1 cellular context compared by ENCODE assay signal in genomic region chr18:75309564-75309963, GRCh38.
TF ChIP-seq lines count a peak whose summit lies in the region.

No MANE protein-coding gene starts in this region.

TF ChIP-seq in GM23338, 12 proteins besides CTCF, POLR2A, EP300 and RAD21 (continued from another document):
- TF ChIP-seq, protein P1, sequence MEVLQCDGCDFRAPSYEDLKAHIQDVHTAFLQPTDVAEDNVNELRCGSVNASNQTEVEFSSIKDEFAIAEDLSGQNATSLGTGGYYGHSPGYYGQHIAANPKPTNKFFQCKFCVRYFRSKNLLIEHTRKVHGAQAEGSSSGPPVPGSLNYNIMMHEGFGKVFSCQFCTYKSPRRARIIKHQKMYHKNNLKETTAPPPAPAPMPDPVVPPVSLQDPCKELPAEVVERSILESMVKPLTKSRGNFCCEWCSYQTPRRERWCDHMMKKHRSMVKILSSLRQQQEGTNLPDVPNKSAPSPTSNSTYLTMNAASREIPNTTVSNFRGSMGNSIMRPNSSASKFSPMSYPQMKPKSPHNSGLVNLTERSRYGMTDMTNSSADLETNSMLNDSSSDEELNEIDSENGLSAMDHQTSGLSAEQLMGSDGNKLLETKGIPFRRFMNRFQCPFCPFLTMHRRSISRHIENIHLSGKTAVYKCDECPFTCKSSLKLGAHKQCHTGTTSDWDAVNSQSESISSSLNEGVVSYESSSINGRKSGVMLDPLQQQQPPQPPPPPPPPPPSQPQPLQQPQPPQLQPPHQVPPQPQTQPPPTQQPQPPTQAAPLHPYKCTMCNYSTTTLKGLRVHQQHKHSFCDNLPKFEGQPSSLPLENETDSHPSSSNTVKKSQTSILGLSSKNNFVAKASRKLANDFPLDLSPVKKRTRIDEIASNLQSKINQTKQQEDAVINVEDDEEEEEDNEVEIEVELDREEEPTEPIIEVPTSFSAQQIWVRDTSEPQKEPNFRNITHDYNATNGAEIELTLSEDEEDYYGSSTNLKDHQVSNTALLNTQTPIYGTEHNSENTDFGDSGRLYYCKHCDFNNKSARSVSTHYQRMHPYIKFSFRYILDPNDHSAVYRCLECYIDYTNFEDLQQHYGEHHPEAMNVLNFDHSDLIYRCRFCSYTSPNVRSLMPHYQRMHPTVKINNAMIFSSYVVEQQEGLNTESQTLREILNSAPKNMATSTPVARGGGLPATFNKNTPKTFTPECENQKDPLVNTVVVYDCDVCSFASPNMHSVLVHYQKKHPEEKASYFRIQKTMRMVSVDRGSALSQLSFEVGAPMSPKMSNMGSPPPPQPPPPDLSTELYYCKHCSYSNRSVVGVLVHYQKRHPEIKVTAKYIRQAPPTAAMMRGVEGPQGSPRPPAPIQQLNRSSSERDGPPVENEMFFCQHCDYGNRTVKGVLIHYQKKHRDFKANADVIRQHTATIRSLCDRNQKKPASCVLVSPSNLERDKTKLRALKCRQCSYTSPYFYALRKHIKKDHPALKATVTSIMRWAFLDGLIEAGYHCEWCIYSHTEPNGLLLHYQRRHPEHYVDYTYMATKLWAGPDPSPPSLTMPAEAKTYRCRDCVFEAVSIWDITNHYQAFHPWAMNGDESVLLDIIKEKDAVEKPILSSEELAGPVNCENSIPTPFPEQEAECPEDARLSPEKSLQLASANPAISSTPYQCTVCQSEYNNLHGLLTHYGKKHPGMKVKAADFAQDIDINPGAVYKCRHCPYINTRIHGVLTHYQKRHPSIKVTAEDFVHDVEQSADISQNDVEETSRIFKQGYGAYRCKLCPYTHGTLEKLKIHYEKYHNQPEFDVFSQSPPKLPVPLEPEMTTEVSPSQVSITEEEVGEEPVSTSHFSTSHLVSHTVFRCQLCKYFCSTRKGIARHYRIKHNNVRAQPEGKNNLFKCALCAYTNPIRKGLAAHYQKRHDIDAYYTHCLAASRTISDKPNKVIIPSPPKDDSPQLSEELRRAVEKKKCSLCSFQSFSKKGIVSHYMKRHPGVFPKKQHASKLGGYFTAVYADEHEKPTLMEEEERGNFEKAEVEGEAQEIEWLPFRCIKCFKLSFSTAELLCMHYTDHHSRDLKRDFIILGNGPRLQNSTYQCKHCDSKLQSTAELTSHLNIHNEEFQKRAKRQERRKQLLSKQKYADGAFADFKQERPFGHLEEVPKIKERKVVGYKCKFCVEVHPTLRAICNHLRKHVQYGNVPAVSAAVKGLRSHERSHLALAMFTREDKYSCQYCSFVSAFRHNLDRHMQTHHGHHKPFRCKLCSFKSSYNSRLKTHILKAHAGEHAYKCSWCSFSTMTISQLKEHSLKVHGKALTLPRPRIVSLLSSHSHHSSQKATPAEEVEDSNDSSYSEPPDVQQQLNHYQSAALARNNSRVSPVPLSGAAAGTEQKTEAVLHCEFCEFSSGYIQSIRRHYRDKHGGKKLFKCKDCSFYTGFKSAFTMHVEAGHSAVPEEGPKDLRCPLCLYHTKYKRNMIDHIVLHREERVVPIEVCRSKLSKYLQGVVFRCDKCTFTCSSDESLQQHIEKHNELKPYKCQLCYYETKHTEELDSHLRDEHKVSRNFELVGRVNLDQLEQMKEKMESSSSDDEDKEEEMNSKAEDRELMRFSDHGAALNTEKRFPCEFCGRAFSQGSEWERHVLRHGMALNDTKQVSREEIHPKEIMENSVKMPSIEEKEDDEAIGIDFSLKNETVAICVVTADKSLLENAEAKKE (CRISPR knock-in tag; IDR thresholded peaks at IDR 0.05): no peak
- no peak for TF ChIP-seq POLR2AphosphoS5 (IDR thresholded peaks at IDR 0.05; ENCODE audit: low read depth)
- TF ChIP-seq EZH2 (IDR thresholded peaks at IDR 0.05; ENCODE audit: low read depth, unreplicated experiment): no peak
- TF ChIP-seq JUNB (IDR thresholded peaks at IDR 0.05; ENCODE audit: unreplicated experiment): no peak
- no peak for TF ChIP-seq STAT1 (IDR thresholded peaks at IDR 0.05; ENCODE audit: unreplicated experiment)
- TF ChIP-seq ZNF114 (CRISPR knock-in tag; IDR thresholded peaks at IDR 0.05): no peak
- TF ChIP-seq REST (IDR thresholded peaks at IDR 0.05; ENCODE audit: unreplicated experiment): no peak
